23 cellular contexts compared by ENCODE assay signal in the genomic region with DNA sequence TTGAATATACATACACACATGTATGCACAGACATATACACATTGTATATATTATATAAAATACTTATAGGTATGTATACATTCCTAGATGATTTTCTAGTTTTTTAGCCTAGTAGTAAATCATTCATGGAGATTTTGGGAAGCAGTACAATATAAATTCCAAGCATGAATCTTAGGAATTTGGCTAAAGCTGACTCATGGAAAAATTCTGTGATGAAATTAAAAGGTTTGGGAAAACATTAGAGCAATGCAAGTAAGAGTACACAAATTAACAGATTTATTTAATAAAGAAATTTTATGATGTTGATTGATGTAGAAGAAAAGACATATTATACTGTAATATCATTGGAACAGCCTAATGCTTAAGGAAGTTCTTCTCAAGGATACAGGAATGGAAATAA. TPM values are rescaled to one million over a fixed set of nuclear protein-coding genes. Genes with fewer than 3 reads are reported as not detected.
"Had no signal": no experiment of that assay in that cellular context is flagged by ENCODE, and none has a peak within 500 bp of the region (broad histone marks: within the 10 kb centered on the region; RNA-seq: fewer than 3 reads in every experiment).

No MANE protein-coding gene starts in this region.

- H3K27me3 Mint-ChIP-seq: activated naive CD4-positive, alpha-beta T cell treated with anti-CD3 and anti-CD28 coated beads, Interleukin-2, amount 50 U/mL, for 24 hours; effector memory CD8-positive, alpha-beta T cell; naive B cell had no signal

- H3K27me3 ChIP-seq: ascending aorta, left lung, sigmoid colon, spleen, testis, uterus had no signal

- H3K4me3 Mint-ChIP-seq: activated CD8-positive, alpha-beta T cell treated with anti-CD3 and anti-CD28 coated beads, Interleukin-2, amount 10 ng/mL, durations not matched to agents 7 days and 5 days; activated naive CD4-positive, alpha-beta T cell treated with anti-CD3 and anti-CD28 coated beads, Interleukin-2, amount 50 U/mL, for 24 hours; activated T-helper 1 cell treated with anti-CD3 and anti-CD28 coated beads, Interleukin-12 subunit alpha, Interleukin-12 subunit beta, Interleukin-2, Interleukin-4 antibody, amounts not matched to agents 30 ng/mL and 10 ng/mL and 1 ng/mL, durations not matched to agents 14 hours and 24 hours and 36 hours; effector memory CD8-positive, alpha-beta T cell; naive B cell had no signal

- ATAC-seq: activated CD8-positive, alpha-beta T cell treated with anti-CD3 and anti-CD28 coated beads, Interleukin-2, amount 10 ng/mL, durations not matched to agents 7 days and 5 days; effector memory CD8-positive, alpha-beta T cell; esophagus mucosa; left lung had no signal

- H3K9me3 Mint-ChIP-seq: activated naive CD4-positive, alpha-beta T cell treated with anti-CD3 and anti-CD28 coated beads, Interleukin-2, amount 50 U/mL, for 24 hours; activated T-helper 1 cell treated with anti-CD3 and anti-CD28 coated beads, Interleukin-12 subunit alpha, Interleukin-12 subunit beta, Interleukin-2, Interleukin-4 antibody, amounts not matched to agents 30 ng/mL and 10 ng/mL and 1 ng/mL, durations not matched to agents 14 hours and 24 hours and 36 hours had no signal

- H3K4me3 ChIP-seq: ascending aorta, left lung, lung, sigmoid colon, spleen, testis, uterus had no signal

- DNase-seq: activated CD4-positive, alpha-beta T cell treated with anti-CD3 and anti-CD28 coated beads, Interleukin-2, amount 50 U/mL, for 1 hour; activated CD4-positive, CD25-positive, alpha-beta regulatory T cell treated with anti-CD3 and anti-CD28 coated beads, Interleukin-2, amount 50 U/mL, for 72 hours; activated CD8-positive, alpha-beta T cell treated with anti-CD3 and anti-CD28 coated beads, Interleukin-2, amount 10 ng/mL, durations not matched to agents 7 days and 5 days; activated gamma-delta T cell treated with Interleukin-2 at 50 U/mL for 16 hours; central memory CD4-positive, alpha-beta T cell; effector memory CD8-positive, alpha-beta T cell; left lung; naive B cell; occipital lobe; posterior cingulate gyrus; sigmoid colon; spleen; stimulated activated CD4-positive, alpha-beta T cell treated with anti-CD3 and anti-CD28 coated beads, Interleukin-4, amount 100 ng/mL, for 1 hour; stimulated activated naive CD4-positive, alpha-beta T cell; testis; trophoblast cell; uterus; WERI-Rb-1 had no signal

- H3K36me3 Mint-ChIP-seq: activated naive CD4-positive, alpha-beta T cell treated with anti-CD3 and anti-CD28 coated beads, Interleukin-2, amount 50 U/mL, for 24 hours; naive B cell had no signal

- H3K27ac ChIP-seq: ascending aorta, left lung, sigmoid colon, spleen, testis, uterus, WERI-Rb-1 had no signal

- H3K4me1 Mint-ChIP-seq: activated naive CD4-positive, alpha-beta T cell treated with anti-CD3 and anti-CD28 coated beads, Interleukin-2, amount 50 U/mL, for 24 hours; naive B cell had no signal

- H3K27ac Mint-ChIP-seq: activated CD8-positive, alpha-beta T cell treated with anti-CD3 and anti-CD28 coated beads, Interleukin-2, amount 10 ng/mL, durations not matched to agents 7 days and 5 days; activated naive CD4-positive, alpha-beta T cell treated with anti-CD3 and anti-CD28 coated beads, Interleukin-2, amount 50 U/mL, for 24 hours; activated T-helper 1 cell treated with anti-CD3 and anti-CD28 coated beads, Interleukin-12 subunit alpha, Interleukin-12 subunit beta, Interleukin-2, Interleukin-4 antibody, amounts not matched to agents 30 ng/mL and 10 ng/mL and 1 ng/mL, durations not matched to agents 14 hours and 24 hours and 36 hours; effector memory CD8-positive, alpha-beta T cell; naive B cell had no signal

RNA-seq across cellular contexts. Expression of a gene that starts 43.7 kb away (rescaled TPM):
- total RNA-seq: activated CD8-positive, alpha-beta T cell treated with anti-CD3 and anti-CD28 coated beads, Interleukin-2, amount 10 ng/mL, durations not matched to agents 7 days and 5 days; activated T-helper 1 cell treated with anti-CD3 and anti-CD28 coated beads, Interleukin-12 subunit alpha, Interleukin-12 subunit beta, Interleukin-2, Interleukin-4 antibody, amounts not matched to agents 30 ng/mL and 10 ng/mL and 1 ng/mL, durations not matched to agents 14 hours and 24 hours and 36 hours had no signal
